19 cellular contexts compared by ENCODE assay signal in genomic region chr17:79985361-79985760, GRCh38. TPM values are rescaled to one million over a fixed set of nuclear protein-coding genes. Genes with fewer than 3 reads are reported as not detected.
DNase-seq lines count a peak whose midpoint lies in the region; ATAC-seq and TF ChIP-seq lines count a peak whose summit lies in the region.
"Had no signal": no experiment of that assay in that cellular context is flagged by ENCODE, and none has a peak within 500 bp of the region (broad histone marks: within the 10 kb centered on the region; RNA-seq: fewer than 3 reads in every experiment).

No MANE protein-coding gene starts in this region.

- no peaks in the 10 kb centered on the region for H3K27me3 ChIP-seq in right cardiac atrium (ENCODE audit: control insufficient read depth, insufficient read depth)
- no peaks in the 10 kb centered on the region for H3K27me3 ChIP-seq in left ventricle myocardium inferior (ENCODE audit: low read depth)
- H3K27me3 ChIP-seq in endodermal cell (ENCODE audit: control insufficient read depth, insufficient read depth, low read length, poor library complexity, severe bottlenecking) = no peaks in the 10 kb centered on the region
- no peaks in the 10 kb centered on the region for H3K27me3 ChIP-seq in osteoblast (ENCODE audit: insufficient read depth, low read length)
- H3K27me3 ChIP-seq: MG63 had no signal

- no peaks in the 10 kb centered on the region for H3K36me3 ChIP-seq in left ventricle myocardium inferior
- H3K36me3 ChIP-seq in endodermal cell (ENCODE audit: control insufficient read depth, insufficient read depth, low read length) = no peaks in the 10 kb centered on the region
- H3K36me3 ChIP-seq in osteoblast (ENCODE audit: insufficient read depth, low read length) = no peaks in the 10 kb centered on the region
- H3K36me3 ChIP-seq: HAP-1, MG63 had no signal

- peaks cover 24% of the 10 kb centered on the region for H3K4me1 Mint-ChIP-seq in endodermal cell

- H3K4me1 ChIP-seq in right cardiac atrium (ENCODE audit: control insufficient read depth, insufficient read depth, low read length) = peaks cover 4% of the 10 kb centered on the region
- H3K4me1 ChIP-seq in left ventricle myocardium inferior = peaks cover 23% of the 10 kb centered on the region
- H3K4me1 ChIP-seq in endodermal cell (ENCODE audit: control insufficient read depth, insufficient read depth, low read length) = no peaks in the 10 kb centered on the region
- H3K4me1 ChIP-seq in osteoblast (ENCODE audit: insufficient read depth, low read length) = peaks cover 26% of the 10 kb centered on the region

- no peak overlapping the region for H2AFZ ChIP-seq in osteoblast (ENCODE audit: low read length)

- peaks cover 4% of the 10 kb centered on the region for H3K36me3 Mint-ChIP-seq in endodermal cell (ENCODE audit: low read depth)
- H3K36me3 Mint-ChIP-seq: CD4-positive, CD25-positive, alpha-beta regulatory T cell had no signal

- no peak overlapping the region for H3K4me2 ChIP-seq in osteoblast (ENCODE audit: insufficient read depth, low read length)

- H3K9me3 Mint-ChIP-seq in endodermal cell = no peaks in the 10 kb centered on the region
- H3K9me3 Mint-ChIP-seq: CD4-positive, CD25-positive, alpha-beta regulatory T cell had no signal

- no peak overlapping the region for H3K9ac ChIP-seq in endodermal cell (ENCODE audit: extremely low read depth, low read length, poor library complexity, severe bottlenecking)

- no peak overlapping the region for H3K4me3 Mint-ChIP-seq in endodermal cell
- H3K4me3 Mint-ChIP-seq: CD4-positive, CD25-positive, alpha-beta regulatory T cell had no signal

- 97% methylated on average over 14 of the region's 14 CpGs for WGBS in right cardiac atrium
- WGBS in endodermal cell (ENCODE audit: insufficient coverage in 1 of 2, insufficient read length in 1 of 2), 2 experiments = 94 to 97% methylated on average over 10 to 14 of the region's 14 CpGs

- TF ChIP-seq CTCF in left ventricle myocardium inferior (IDR thresholded peaks at IDR 0.05; ENCODE audit: borderline replicate concordance) = no peak
- no peak for TF ChIP-seq CTCF in endodermal cell (conservative IDR thresholded peaks at IDR 0.05)
- no peak for TF ChIP-seq CTCF in osteoblast (IDR thresholded peaks at IDR 0.05; ENCODE audit: extremely low read depth, low read depth, low read length)

- H3K79me2 ChIP-seq in osteoblast (ENCODE audit: insufficient read depth, low read length) = peaks cover 2% of the 10 kb centered on the region

- ATAC-seq in right cardiac atrium (no peak), GM18858 (IDR thresholded peaks at IDR 0.05; ENCODE audit: unreplicated experiment) (no peak), GM21723 (IDR thresholded peaks at IDR 0.05; ENCODE audit: unreplicated experiment) (no peak)
- ATAC-seq: PC-3 had no signal

- H3K4me3 ChIP-seq in right cardiac atrium (ENCODE audit: low read length) = no peak overlapping the region
- H3K4me3 ChIP-seq in left ventricle myocardium inferior = no peak overlapping the region
- H3K4me3 ChIP-seq in endodermal cell (ENCODE audit: low read length) = no peak overlapping the region
- H3K4me3 ChIP-seq in osteoblast (ENCODE audit: insufficient read depth, low read length) = no peak overlapping the region
- H3K4me3 ChIP-seq: HAP-1, MG63 had no signal

- peaks cover 28% of the 10 kb centered on the region for H4K20me1 ChIP-seq in osteoblast (ENCODE audit: insufficient read depth, low read length)

- H3K27ac ChIP-seq in right cardiac atrium (ENCODE audit: low read length) (no peak overlapping the region), left ventricle myocardium inferior (replicated peaks) (no peak overlapping the region), endodermal cell (ENCODE audit: low read depth, low read length) (no peak overlapping the region), osteoblast (ENCODE audit: low read depth, low read length) (no peak overlapping the region)

- H3K27me3 Mint-ChIP-seq in endodermal cell (ENCODE audit: insufficient read depth) = no peaks in the 10 kb centered on the region

- H3K9me3 ChIP-seq in right cardiac atrium (ENCODE audit: control insufficient read depth, low read length) = no peaks in the 10 kb centered on the region
- no peaks in the 10 kb centered on the region for H3K9me3 ChIP-seq in left ventricle myocardium inferior (replicated peaks)
- H3K9me3 ChIP-seq in endodermal cell (ENCODE audit: control insufficient read depth, low read length) = no peaks in the 10 kb centered on the region
- no peaks in the 10 kb centered on the region for H3K9me3 ChIP-seq in osteoblast (ENCODE audit: low read depth, low read length)
- H3K9me3 ChIP-seq: HAP-1, MG63 had no signal

- peak in 2 of 3 donors; percentile 32 to 46 for DNase-seq in right cardiac atrium
- DNase-seq in left ventricle myocardium inferior = no peak
- DNase-seq in endodermal cell = peak; percentile 38
- DNase-seq in osteoblast (ENCODE audit: insufficient read length, low spot score, missing footprints) = peak; percentile 41
- DNase-seq in T-helper 2 cell = no peak
- DNase-seq: CD4-positive, CD25-positive, alpha-beta regulatory T cell; DMS53; IMR-90; Karpas-422; MG63; NCI-H1092; NCI-H146; NCI-H2081 treated with DMSO at 0.1 percent for 48 hours; NCI-H510A; NCI-H774; PC-3 had no signal

- intact Hi-C loops in right cardiac atrium (cut with DNase I) = loop anchor here in 2 of 4 donors (10.0 kb wide), 3 partner anchors 61 to 241 kb away; no protein-coding TSS in a partner anchor
- intact Hi-C loops in left ventricle myocardium inferior (cut with micrococcal nuclease) = no loop called here

- H3K27ac Mint-ChIP-seq in endodermal cell = no peak overlapping the region
- H3K27ac Mint-ChIP-seq: CD4-positive, CD25-positive, alpha-beta regulatory T cell had no signal

RNA-seq across cellular contexts. Expression of gene TBC1D16, which starts 50.3 kb away (rescaled TPM):
- total RNA-seq in right cardiac atrium (10 to 100 TPM; 18.5 to 27.8 (median 22.1) TPM), left ventricle myocardium inferior (15.9 TPM), endodermal cell (100 to 1,000 TPM in 1 of 2 donors, 10 to 100 TPM in 1; 88.2 to 116 TPM), osteoblast (63.1 and 68.8 TPM in 2 replicates)
- 9.9 TPM for polyA plus RNA-seq in right cardiac atrium
- polyA plus RNA-seq in endodermal cell (2013, experiment 1 of 2) = 56.3 TPM
- polyA plus RNA-seq in endodermal cell (2013, experiment 2 of 2) = 53.8 TPM

RNA-seq across cellular contexts. Expression of gene CCDC40, which starts 51.1 kb away (rescaled TPM):
- total RNA-seq in right cardiac atrium (1 to 10 TPM; 6.9 to 10.0 (median 7.9) TPM), left ventricle myocardium inferior (7.7 TPM), endodermal cell (10 to 100 TPM; 21.7 to 38.9 TPM), osteoblast (8.3 and 11.8 TPM in 2 replicates)
- polyA plus RNA-seq in right cardiac atrium = 4.9 TPM
- 16.3 TPM for polyA plus RNA-seq in endodermal cell (2013, experiment 1 of 2)
- polyA plus RNA-seq in endodermal cell (2013, experiment 2 of 2) = 14.2 TPM
- polyA plus RNA-seq: CD4-positive, CD25-positive, alpha-beta regulatory T cell had no signal

Comparison
In these comparisons a context has a peak if more than half of its experiments do, and no peak if none do; other contexts are left out.
1. DNase-seq: peak in right cardiac atrium (2 of 3), endodermal cell (single experiment) and osteoblast (single experiment); none in left ventricle myocardium inferior (single experiment) and T-helper 2 cell (0 of 5).